ENCODE assay signal across 3 cellular contexts in the genomic region with DNA sequence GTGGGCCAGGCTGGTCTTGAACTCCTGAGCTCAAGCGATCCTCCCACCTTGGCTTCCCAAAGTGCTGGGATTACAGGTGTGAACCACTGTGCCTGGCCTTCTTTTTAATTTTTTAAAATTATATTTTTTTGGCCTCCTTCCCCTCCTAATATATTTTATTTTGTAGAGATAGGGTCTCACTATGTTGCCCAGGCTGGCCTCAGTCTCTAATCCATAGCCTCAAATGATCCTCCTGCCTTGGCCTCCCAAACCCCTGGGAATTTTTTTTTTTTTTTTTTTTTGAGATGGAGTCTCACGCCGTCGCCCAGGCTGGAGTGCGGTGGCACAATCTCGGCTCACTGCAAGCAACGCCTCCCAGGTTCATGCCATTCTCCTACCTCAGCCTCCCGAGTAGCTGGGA.
TF ChIP-seq lines count a peak whose summit lies in the region.

No MANE protein-coding gene starts in this region.

TF ChIP-seq in WTC11, 78 proteins besides CTCF, POLR2A, EP300 and RAD21:
- TF ChIP-seq GTF2I (CRISPR knock-in tag; conservative IDR thresholded peaks at IDR 0.05) = peak; percentile 77; the same call in 1 of the 2 replicates

TF ChIP-seq in K562, 482 proteins besides CTCF, POLR2A, EP300 and RAD21:
- peak; percentile 58; the same call in 1 of the 2 replicates for TF ChIP-seq BCOR (IDR thresholded peaks at IDR 0.05)
- peak; percentile 92 for TF ChIP-seq ZNF121 (CRISPR knock-in tag; conservative IDR thresholded peaks at IDR 0.05)
- TF ChIP-seq RBM25 (IDR thresholded peaks at IDR 0.05; ENCODE audit: low read depth, low read length, severe bottlenecking) = peak; percentile 31

TF ChIP-seq in H1, 55 proteins besides CTCF, POLR2A, EP300 and RAD21:
- TF ChIP-seq KDM1A (IDR thresholded peaks at IDR 0.05; ENCODE audit: borderline replicate concordance, low read length) = 0 out of 2 replicates have a peak, but pooled peaks have one; percentile 16
